Comparison of ENCODE assay signal across 11 cellular contexts in genomic region chr1:170663011-170663410, GRCh38. TPM values are rescaled to one million over a fixed set of nuclear protein-coding genes. Genes with fewer than 3 reads are reported as not detected.
DNase-seq lines count a peak whose midpoint lies in the region; ATAC-seq, FAIRE-seq and TF ChIP-seq lines count a peak whose summit lies in the region.
"Had no signal": no experiment of that assay in that cellular context is flagged by ENCODE, and none has a peak within 500 bp of the region (broad histone marks: within the 10 kb centered on the region; RNA-seq: fewer than 3 reads in every experiment).

No MANE protein-coding gene starts in this region.

- H3K4me3 Mint-ChIP-seq in GM23338 (peak overlapping the region; percentile 64), astrocyte (ENCODE audit: unreplicated experiment) (no peak overlapping the region)

- peak overlapping the region; percentile 98 for H3K9ac ChIP-seq in astrocyte (ENCODE audit: low read length)

- DNase-seq in GM23338 (ENCODE audit: low spot score) (peak; percentile 59), astrocyte (ENCODE audit: low read depth) (no peak), hepatocyte (ENCODE audit: low spot score) (no peak), skeletal muscle cell (ENCODE audit: low read depth) (no peak), G401 (ENCODE audit: low spot score) (no peak)
- DNase-seq: cerebellar nuclear complex, DND-41, SHP77 treated with DMSO at 0.1 percent for 48 hours had no signal

- H3K27me3 Mint-ChIP-seq in GM23338 (ENCODE audit: insufficient read depth, low read depth, poor library complexity) (peaks cover 100% of the 10 kb centered on the region), astrocyte (ENCODE audit: low read depth, unreplicated experiment) (peaks cover 94% of the 10 kb centered on the region)

- H3K27ac ChIP-seq in GM23338 (ENCODE audit: low read depth) (no peak overlapping the region), astrocyte (ENCODE audit: low read depth, low read length) (peak overlapping the region; percentile 94), hepatocyte (peak overlapping the region; percentile 94)

- peaks cover 59% of the 10 kb centered on the region for H3K4me1 ChIP-seq in GM23338 (ENCODE audit: insufficient read depth)
- peaks cover 32% of the 10 kb centered on the region for H3K4me1 ChIP-seq in astrocyte (ENCODE audit: insufficient read depth, low read length)
- peaks cover 25% of the 10 kb centered on the region for H3K4me1 ChIP-seq in hepatocyte (ENCODE audit: insufficient read depth)

- ATAC-seq in GM23338 (no peak), HG02759 (IDR thresholded peaks at IDR 0.05; ENCODE audit: unreplicated experiment) (no peak), GM18502 (IDR thresholded peaks at IDR 0.05; ENCODE audit: poor library complexity, unreplicated experiment) (no peak), HG03460 (IDR thresholded peaks at IDR 0.05; ENCODE audit: unreplicated experiment) (no peak)

- H3K9me3 Mint-ChIP-seq in GM23338 (peaks cover 8% of the 10 kb centered on the region; the same call in 2 of the 3 replicates), astrocyte (ENCODE audit: unreplicated experiment) (peaks cover 17% of the 10 kb centered on the region)

- WGBS in hepatocyte (ENCODE audit: low lambda C conversion rate, missing lambda C conversion rate), result 2% methylated on average over 3 of the region's 3 CpGs

- H3K9me2 ChIP-seq in GM23338 (ENCODE audit: insufficient read depth) (no peaks in the 10 kb centered on the region), hepatocyte (replicated peaks; ENCODE audit: insufficient read depth) (no peaks in the 10 kb centered on the region)

- H3K27me3 ChIP-seq in GM23338 (ENCODE audit: insufficient read depth) (peaks cover 100% of the 10 kb centered on the region), astrocyte (ENCODE audit: insufficient read depth, low read length) (no peaks in the 10 kb centered on the region), hepatocyte (peaks cover 96% of the 10 kb centered on the region)

- no peak overlapping the region for H3K27ac Mint-ChIP-seq in GM23338
- no peak overlapping the region for H3K27ac Mint-ChIP-seq in astrocyte (ENCODE audit: unreplicated experiment)

- no peak for FAIRE-seq in astrocyte (lab: Jason Lieb, UNC)

- H4K20me1 ChIP-seq in GM23338 (replicated peaks; ENCODE audit: insufficient read depth) (peaks cover 19% of the 10 kb centered on the region), astrocyte (ENCODE audit: insufficient read depth, low read length) (no peaks in the 10 kb centered on the region), hepatocyte (ENCODE audit: insufficient read depth, poor library complexity, severe bottlenecking) (no peaks in the 10 kb centered on the region)

- H3K4me3 ChIP-seq in GM23338 (peak overlapping the region; percentile 79), astrocyte (ENCODE audit: insufficient read depth, low read depth, low read length) (peak overlapping the region; percentile 91), hepatocyte (peak overlapping the region; percentile 27), skeletal muscle cell (ENCODE audit: low read depth, low read length) (peak overlapping the region; percentile 87)

- H3K36me3 ChIP-seq in GM23338 (ENCODE audit: insufficient read depth) (no peaks in the 10 kb centered on the region; the same call in 1 of the 2 replicates), astrocyte (ENCODE audit: insufficient read depth, low read length) (no peaks in the 10 kb centered on the region), hepatocyte (replicated peaks; ENCODE audit: insufficient read depth, low read depth) (no peaks in the 10 kb centered on the region)

- no peaks in the 10 kb centered on the region for H3K9me3 ChIP-seq in astrocyte (ENCODE audit: insufficient read depth, low read depth, low read length)
- no peaks in the 10 kb centered on the region for H3K9me3 ChIP-seq in hepatocyte (ENCODE audit: low read depth)

- H2AFZ ChIP-seq in GM23338, result no peak overlapping the region
- H2AFZ ChIP-seq in astrocyte (ENCODE audit: low read depth, low read length), result peak overlapping the region; percentile 8
- peak overlapping the region; percentile 15 for H2AFZ ChIP-seq in hepatocyte

- H3F3A ChIP-seq in GM23338 (replicated peaks; ENCODE audit: low read depth), result peaks cover 16% of the 10 kb centered on the region

- in situ Hi-C loops in G401 (cut with HindIII; ENCODE audit: low sequenced_read_pairs), result no loop called here

- H3K36me3 Mint-ChIP-seq in GM23338 (ENCODE audit: low read depth) (no peaks in the 10 kb centered on the region; the same call in 2 of the 3 replicates), astrocyte (ENCODE audit: low read depth, unreplicated experiment) (no peaks in the 10 kb centered on the region)

- H3K4me2 ChIP-seq in GM23338, result peak overlapping the region; percentile 85
- H3K4me2 ChIP-seq in astrocyte (ENCODE audit: low read length), result peak overlapping the region; percentile 90
- peak overlapping the region; percentile 87 for H3K4me2 ChIP-seq in hepatocyte

- H3K79me2 ChIP-seq in GM23338 (replicated peaks; ENCODE audit: insufficient read depth) (no peaks in the 10 kb centered on the region), astrocyte (ENCODE audit: insufficient read depth, low read length) (peaks cover 51% of the 10 kb centered on the region), hepatocyte (peaks cover 38% of the 10 kb centered on the region)

- TF ChIP-seq CTCF in GM23338 (conservative IDR thresholded peaks at IDR 0.05; ENCODE audit: low read depth in 2 of 2) (no peak), astrocyte (IDR thresholded peaks at IDR 0.05; ENCODE audit: insufficient read depth, low read depth, low read length) (no peak), hepatocyte (IDR thresholded peaks at IDR 0.05; ENCODE audit: poor library complexity) (no peak)

- H3K4me1 Mint-ChIP-seq in GM23338, result peaks cover 43% of the 10 kb centered on the region
- peaks cover 7% of the 10 kb centered on the region for H3K4me1 Mint-ChIP-seq in astrocyte (ENCODE audit: low read depth, unreplicated experiment)

TF ChIP-seq in GM23338, 12 proteins besides CTCF, POLR2A, EP300 and RAD21:
- TF ChIP-seq JUNB (IDR thresholded peaks at IDR 0.05; ENCODE audit: unreplicated experiment) (no peak), EZH2 (IDR thresholded peaks at IDR 0.05; ENCODE audit: low read depth, unreplicated experiment) (peak; percentile 65)

RNA-seq across cellular contexts. Expression of gene PRRX1, which starts 0.9 kb away (rescaled TPM):
- not detected in 2 replicates for total RNA-seq in GM23338 (2014; rRNA removed; shearing (Covaris generic))
- polyA plus RNA-seq in GM23338 (2016; fragmentation: Nextera tagmentation; extraction: Ambion mirVana) (0.58 TPM in 1 of 2 replicates, not detected in the other), hepatocyte (9.8 and 11.0 TPM in 2 replicates)
- total RNA-seq in astrocyte (1.3 and 2.6 TPM in 2 replicates), hepatocyte (41.5 and 42.3 TPM in 2 replicates)
- total RNA-seq in G401 (2014; rRNA removed; shearing (Covaris generic)), result 1.8 and 2.6 TPM in 2 replicates

Comparison
In these comparisons a context has a peak if more than half of its experiments do, and no peak if none do; other contexts are left out.
1. H3K4me3 ChIP-seq: peak in every context shown above with its lines; median percentile 91 in astrocyte; 87 in skeletal muscle cell; 79 in GM23338; 27 in hepatocyte.
2. RNA of gene PRRX1, which starts 0.9 kb away (total RNA-seq): 41.5 to 42.3 TPM in hepatocyte; 1.8 to 2.6 TPM in G401, 1.3 to 2.6 TPM in astrocyte and not detected in GM23338; every median in the first group is over 10 times any median in the second.
3. Peak in every context shown above with its lines, with median percentiles within 50 percentile points of each other: H3K4me2 ChIP-seq.